11 cellular contexts compared by ENCODE assay signal in genomic region chr13:103031332-103031873, GRCh38. TPM values are rescaled to one million over a fixed set of nuclear protein-coding genes. Genes with fewer than 3 reads are reported as not detected.
DNase-seq lines count a peak whose midpoint lies in the region; ATAC-seq and TF ChIP-seq lines count a peak whose summit lies in the region.
"Had no signal": no experiment of that assay in that cellular context is flagged by ENCODE, and none has a peak within 500 bp of the region (broad histone marks: within the 10 kb centered on the region; RNA-seq: fewer than 3 reads in every experiment).

No MANE protein-coding gene starts in this region.

- no peaks in the 10 kb centered on the region for H3K79me1 ChIP-seq in neuronal stem cell (ENCODE audit: low read depth, low read length)

- H3K9me3 Mint-ChIP-seq in CD4-positive, alpha-beta memory T cell = peaks cover 0 to 12% (median 9%) of the 10 kb centered on the region in 8 donors

- no peaks in the 10 kb centered on the region for H3K4me1 Mint-ChIP-seq in CD4-positive, alpha-beta memory T cell

- peaks cover 0 to 5% of the 10 kb centered on the region in 2 donors for H3K9me3 ChIP-seq in neuronal stem cell (replicated peaks in 1 of 2; ENCODE audit: control insufficient read depth in 2 of 2, insufficient read depth in 1 of 2, low read depth in 1 of 2, low read length in 2 of 2)
- no peaks in the 10 kb centered on the region for H3K9me3 ChIP-seq in CD4-positive, alpha-beta memory T cell (ENCODE audit: control insufficient read depth in 1 of 2, low read length in 2 of 2)

- H2BK15ac ChIP-seq in neuronal stem cell (ENCODE audit: low read length) = no peak overlapping the region

- DNase-seq in GM10266 (ENCODE audit: extremely low spot score) (peak; percentile 59), NAMALWA (ENCODE audit: low spot score) (peak; percentile 98), neuronal stem cell (ENCODE audit: low spot score) (no peak), SIG-M5 treated with dmso at 0.1 percent for 504 hours (lab: John Stamatoyannopoulos, UW; ENCODE audit: unreplicated experiment) (no peak)
- DNase-seq in activated CD4-positive, alpha-beta T cell treated with anti-CD3 and anti-CD28 coated beads for 1 hour = no peak
- no peak for DNase-seq in CD4-positive, alpha-beta memory T cell
- DNase-seq: left colon, psoas muscle had no signal

- H3K36me3 ChIP-seq in neuronal stem cell (replicated peaks in 1 of 2; ENCODE audit: control insufficient read depth in 2 of 2, insufficient read depth in 2 of 2, low read length in 2 of 2) = no peaks in the 10 kb centered on the region
- no peaks in the 10 kb centered on the region for H3K36me3 ChIP-seq in CD4-positive, alpha-beta memory T cell (ENCODE audit: insufficient read depth, low read length)

- no peak overlapping the region for H3K9ac ChIP-seq in neuronal stem cell (ENCODE audit: low read depth, low read length, poor library complexity)

- no peak overlapping the region for H4K91ac ChIP-seq in neuronal stem cell (ENCODE audit: low read depth, low read length, poor library complexity)

- whole genome bisulfite sequencing in neuronal stem cell (ENCODE audit: extremely low coverage in 2 of 2, insufficient read length in 2 of 2, insufficient replicate concordance in 1 of 2), 2 donors = no CpG with 5 or more reads among the region's 2 CpGs

- H3K4me2 ChIP-seq in neuronal stem cell (ENCODE audit: insufficient read depth, low read length, poor library complexity, severe bottlenecking) = no peak overlapping the region

- H3K27me3 ChIP-seq in neuronal stem cell (ENCODE audit: control insufficient read depth in 3 of 3, insufficient read depth in 3 of 3, low read depth in 1 of 3, low read length in 3 of 3) = no peaks in the 10 kb centered on the region
- no peaks in the 10 kb centered on the region for H3K27me3 ChIP-seq in CD4-positive, alpha-beta memory T cell (ENCODE audit: insufficient read depth, low read length)

- no peak for TF ChIP-seq CTCF in GM10266 (IDR thresholded peaks at IDR 0.05; ENCODE audit: control insufficient read depth, insufficient read depth, low read depth, missing control alignments)

- intact Hi-C loops in CD4-positive, alpha-beta memory T cell (cut with micrococcal nuclease) = no loop called here

- H3K4me1 ChIP-seq in neuronal stem cell (ENCODE audit: control insufficient read depth in 2 of 2, insufficient read depth in 1 of 2, low read depth in 1 of 2, low read length in 2 of 2) = no peaks in the 10 kb centered on the region
- no peaks in the 10 kb centered on the region for H3K4me1 ChIP-seq in CD4-positive, alpha-beta memory T cell (ENCODE audit: insufficient read depth, low read length)
- H3K4me1 ChIP-seq: psoas muscle had no signal

- CTCF ChIA-PET in CD4-positive, alpha-beta memory T cell (lab: Charles Lee; ENCODE audit: partially characterized antibody) = no interaction called here

- POLR2A ChIA-PET in CD4-positive, alpha-beta memory T cell (lab: Charles Lee; ENCODE audit: partially characterized antibody) = no interaction called here

- H3K4me3 ChIP-seq in neuronal stem cell (ENCODE audit: low read length in 2 of 2) = no peak overlapping the region
- no peak overlapping the region for H3K4me3 ChIP-seq in CD4-positive, alpha-beta memory T cell (ENCODE audit: low read length in 2 of 2)
- H3K4me3 ChIP-seq: psoas muscle had no signal

- no peak overlapping the region for H4K8ac ChIP-seq in neuronal stem cell (ENCODE audit: low read depth, low read length)

- H3K27ac ChIP-seq in neuronal stem cell (replicated peaks; ENCODE audit: low read length) = no peak overlapping the region
- H3K27ac ChIP-seq in CD4-positive, alpha-beta memory T cell (ENCODE audit: low read depth, low read length) = no peak overlapping the region
- H3K27ac ChIP-seq: psoas muscle had no signal

- H3K4ac ChIP-seq in neuronal stem cell (ENCODE audit: low read length) = no peak overlapping the region

- no peak overlapping the region for H3K18ac ChIP-seq in neuronal stem cell (ENCODE audit: low read length)

- H3K4me3 Mint-ChIP-seq in CD4-positive, alpha-beta memory T cell = no peak overlapping the region

- H3K27ac Mint-ChIP-seq in CD4-positive, alpha-beta memory T cell = no peak overlapping the region

- no peak overlapping the region for H2BK12ac ChIP-seq in neuronal stem cell (ENCODE audit: low read length)

- H2AK5ac ChIP-seq in neuronal stem cell (ENCODE audit: low read depth, low read length) = no peak overlapping the region

- ATAC-seq in GM19395 (IDR thresholded peaks at IDR 0.05; ENCODE audit: unreplicated experiment) (peak; percentile 86), HG02885 (IDR thresholded peaks at IDR 0.05; ENCODE audit: poor library complexity, unreplicated experiment) (peak; percentile 92)
- ATAC-seq: left colon, psoas muscle had no signal

- H2AFZ ChIP-seq in neuronal stem cell (ENCODE audit: low read length) = no peak overlapping the region

- H2BK120ac ChIP-seq in neuronal stem cell (ENCODE audit: low read depth, low read length) = no peak overlapping the region

- no peak overlapping the region for H3K14ac ChIP-seq in neuronal stem cell (ENCODE audit: low read length)

- H3K36me3 Mint-ChIP-seq in CD4-positive, alpha-beta memory T cell = no peaks in the 10 kb centered on the region

- no peak overlapping the region for H2BK5ac ChIP-seq in neuronal stem cell (ENCODE audit: low read length)

- H3K27me3 Mint-ChIP-seq in CD4-positive, alpha-beta memory T cell = peaks cover 0 to 1% of the 10 kb centered on the region in 2 donors

- H3K23ac ChIP-seq in neuronal stem cell (ENCODE audit: low read depth, low read length, poor library complexity) = no peak overlapping the region

RNA-seq across cellular contexts. Expression of gene SLC10A2, which starts 34.8 kb away (rescaled TPM):
- polyA plus RNA-seq in neuronal stem cell (2013, experiment 1 of 2) = not detected
- polyA plus RNA-seq in neuronal stem cell (2013, experiment 2 of 2) = not detected
- total RNA-seq in CD4-positive, alpha-beta memory T cell = not detected
- polyA plus RNA-seq in CD4-positive, alpha-beta memory T cell = not detected
- total RNA-seq: psoas muscle had no signal
- polyA plus RNA-seq: adipose tissue, psoas muscle had no signal

Comparison
In these comparisons a context has a peak if more than half of its experiments do, and no peak if none do; other contexts are left out.
1. DNase-seq: peak in GM10266 (single experiment) and NAMALWA (single experiment); none in neuronal stem cell (single experiment), SIG-M5 treated with dmso at 0.1 percent for 504 hours (single experiment), activated CD4-positive, alpha-beta T cell treated with anti-CD3 and anti-CD28 coated beads for 1 hour (single experiment) and CD4-positive, alpha-beta memory T cell (0 of 5).